Comparison of ENCODE assay signal across 13 cellular contexts in the genomic region with DNA sequence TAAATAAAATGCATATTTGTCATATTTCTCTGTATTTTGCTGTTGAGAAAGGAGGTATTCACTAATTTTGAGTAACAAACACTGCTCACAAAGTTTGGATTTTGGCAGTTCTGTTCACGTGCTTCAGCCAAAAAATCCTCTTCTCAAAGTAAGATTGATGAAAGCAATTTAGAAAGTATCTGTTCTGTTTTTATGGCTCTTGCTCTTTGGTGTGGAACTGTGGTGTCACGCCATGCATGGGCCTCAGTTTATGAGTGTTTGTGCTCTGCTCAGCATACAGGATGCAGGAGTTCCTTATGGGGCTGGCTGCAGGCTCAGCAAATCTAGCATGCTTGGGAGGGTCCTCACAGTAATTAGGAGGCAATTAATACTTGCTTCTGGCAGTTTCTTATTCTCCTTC. TPM values are rescaled to one million over a fixed set of nuclear protein-coding genes. Genes with fewer than 3 reads are reported as not detected.
A peak's percentile ranks its signal among the peaks of the same experiment; 100 is the strongest.
DNase-seq lines count a peak whose midpoint lies in the region; ATAC-seq and TF ChIP-seq lines count a peak whose summit lies in the region.
"Had no signal": no experiment of that assay in that cellular context is flagged by ENCODE, and none has a peak within 500 bp of the region (broad histone marks: within the 10 kb centered on the region; RNA-seq: fewer than 3 reads in every experiment).

No MANE protein-coding gene starts in this region.

- peaks cover 0 to 3% (median 0%) of the 10 kb centered on the region in 3 donors for H3K36me3 ChIP-seq in tibial nerve
- H3K36me3 ChIP-seq: BE2C had no signal

- DNase-seq in stimulated activated CD4-positive, alpha-beta T cell treated with anti-CD3 and anti-CD28 coated beads, Interleukin-15, amount 100 ng/mL, for 24 hours, result peak; percentile 31
- DNase-seq in stimulated activated CD4-positive, alpha-beta T cell treated with anti-CD3 and anti-CD28 coated beads, Interleukin-12 subunit alpha, Interleukin-12 subunit beta, amount 100 ng/mL, for 4 hours, result no peak
- DNase-seq in NOMO-1 treated with dmso at 0.1 percent for 144 hours (lab: John Stamatoyannopoulos, UW; ENCODE audit: unreplicated experiment), result peak; percentile 6
- no peak for DNase-seq in kidney glomerular epithelial cell (lab: John Stamatoyannopoulos, UW)
- no peak for DNase-seq in tibial nerve (ENCODE audit: low spot score in 2 of 2)
- DNase-seq: BE2C, immature natural killer cell had no signal

- ATAC-seq in GM21825 (IDR thresholded peaks at IDR 0.05; ENCODE audit: unreplicated experiment) (peak; percentile 31), GM21390 (IDR thresholded peaks at IDR 0.05; ENCODE audit: unreplicated experiment) (no peak)
- ATAC-seq in stimulated activated memory B cell treated with anti-CD40 and anti-IgM and Interleukin-4, amounts not matched to agents 10 μg/mL and 1 μg/mL and 100 μg/mL, for 72 hours, result peak; percentile 55
- ATAC-seq: Right ventricle myocardium inferior had no signal

- H3K27ac ChIP-seq in tibial nerve, result no peak overlapping the region

- TF ChIP-seq POLR2A in tibial nerve (IDR thresholded peaks at IDR 0.05), result no peak

- H3K9me3 Mint-ChIP-seq in stimulated activated memory B cell treated with anti-CD40 and anti-IgM and Interleukin-4, amounts not matched to agents 10 μg/mL and 1 μg/mL and 100 μg/mL, for 72 hours, result no peaks in the 10 kb centered on the region
- H3K9me3 Mint-ChIP-seq: immature natural killer cell had no signal

- 66 to 74% methylated on average over 2 of the region's 2 CpGs for WGBS in tibial nerve, 2 donors

- H3K9me3 ChIP-seq in tibial nerve, result no peaks in the 10 kb centered on the region
- H3K9me3 ChIP-seq: BE2C had no signal

- TF ChIP-seq CTCF in tibial nerve (IDR thresholded peaks at IDR 0.05), result no peak

- no peaks in the 10 kb centered on the region for H3K27me3 ChIP-seq in tibial nerve
- H3K27me3 ChIP-seq: BE2C had no signal

- peak overlapping the region; percentile 66 for H3K4me3 Mint-ChIP-seq in stimulated activated memory B cell treated with anti-CD40 and anti-IgM and Interleukin-4, amounts not matched to agents 10 μg/mL and 1 μg/mL and 100 μg/mL, for 72 hours

- peaks cover 24% of the 10 kb centered on the region for H3K36me3 Mint-ChIP-seq in stimulated activated memory B cell treated with anti-CD40 and anti-IgM and Interleukin-4, amounts not matched to agents 10 μg/mL and 1 μg/mL and 100 μg/mL, for 72 hours

- H3K4me1 Mint-ChIP-seq in stimulated activated memory B cell treated with anti-CD40 and anti-IgM and Interleukin-4, amounts not matched to agents 10 μg/mL and 1 μg/mL and 100 μg/mL, for 72 hours, result peaks cover 63% of the 10 kb centered on the region

- no peak overlapping the region for H3K4me3 ChIP-seq in tibial nerve

- H3K27ac Mint-ChIP-seq in stimulated activated memory B cell treated with anti-CD40 and anti-IgM and Interleukin-4, amounts not matched to agents 10 μg/mL and 1 μg/mL and 100 μg/mL, for 72 hours, result peak overlapping the region; percentile 84

- no peak for TF ChIP-seq EP300 in tibial nerve (IDR thresholded peaks at IDR 0.05)

- H3K4me1 ChIP-seq in tibial nerve, result peaks cover 0 to 45% (median 21%) of the 10 kb centered on the region in 4 donors
- H3K4me1 ChIP-seq: BE2C had no signal

- no peaks in the 10 kb centered on the region for H3K27me3 Mint-ChIP-seq in stimulated activated memory B cell treated with anti-CD40 and anti-IgM and Interleukin-4, amounts not matched to agents 10 μg/mL and 1 μg/mL and 100 μg/mL, for 72 hours

RNA-seq across cellular contexts. Expression of a gene that starts 3.3 kb away (rescaled TPM):
- 10 to 100 TPM; 62.2 to 93.6 (median 81.2) TPM for total RNA-seq in tibial nerve

RNA-seq across cellular contexts. Expression of a gene that starts 3.5 kb away (rescaled TPM):
- not detected for total RNA-seq in tibial nerve
- total RNA-seq: H1, M059J, Right ventricle myocardium inferior had no signal

Comparison
In these comparisons a context has a peak if more than half of its experiments do, and no peak if none do; other contexts are left out.
1. DNase-seq: peak in stimulated activated CD4-positive, alpha-beta T cell treated with anti-CD3 and anti-CD28 coated beads, Interleukin-15, amount 100 ng/mL, for 24 hours (single experiment) and NOMO-1 treated with dmso at 0.1 percent for 144 hours (single experiment); none in stimulated activated CD4-positive, alpha-beta T cell treated with anti-CD3 and anti-CD28 coated beads, Interleukin-12 subunit alpha, Interleukin-12 subunit beta, amount 100 ng/mL, for 4 hours (single experiment), kidney glomerular epithelial cell (single experiment) and tibial nerve (0 of 2).